13 cellular contexts compared by ENCODE assay signal in genomic region chr4:149676076-149676475, GRCh38.
DNase-seq lines count a peak whose midpoint lies in the region; ATAC-seq and TF ChIP-seq lines count a peak whose summit lies in the region.
"Had no signal": no experiment of that assay in that cellular context is flagged by ENCODE, and none has a peak within 500 bp of the region (broad histone marks: within the 10 kb centered on the region; RNA-seq: fewer than 3 reads in every experiment).

No MANE protein-coding gene starts in this region.

- H3K79me2 ChIP-seq in OCI-LY3 (ENCODE audit: low read length), result no peaks in the 10 kb centered on the region

- H3K36me3 ChIP-seq in OCI-LY3 (replicated peaks; ENCODE audit: low read depth, low read length), result no peaks in the 10 kb centered on the region
- H3K36me3 ChIP-seq: right lobe of liver, SJSA1 had no signal

- no peak overlapping the region for H3K4me3 ChIP-seq in OCI-LY3 (ENCODE audit: low read length)
- H3K4me3 ChIP-seq in coronary artery, result no peak overlapping the region
- H3K4me3 ChIP-seq: right lobe of liver, SJSA1 had no signal

- H3K4me1 ChIP-seq in OCI-LY3 (ENCODE audit: low read length), result peaks cover 6% of the 10 kb centered on the region; the same call in 1 of the 2 replicates
- H3K4me1 ChIP-seq: right lobe of liver, SJSA1 had no signal

- peak overlapping the region; percentile 6 for H3K4me2 ChIP-seq in OCI-LY3 (ENCODE audit: low read length)

- no peaks in the 10 kb centered on the region for H3K27me3 ChIP-seq in OCI-LY3 (ENCODE audit: low read depth, low read length)
- H3K27me3 ChIP-seq: right lobe of liver, SJSA1 had no signal

- ATAC-seq in GM18861 (IDR thresholded peaks at IDR 0.05; ENCODE audit: unreplicated experiment) (peak; percentile 64), GM21576 (IDR thresholded peaks at IDR 0.05; ENCODE audit: unreplicated experiment) (peak; percentile 98), HG03097 (IDR thresholded peaks at IDR 0.05; ENCODE audit: low FRiP score, unreplicated experiment) (peak; percentile 89), GM19463 (IDR thresholded peaks at IDR 0.05; ENCODE audit: unreplicated experiment) (no peak), HG03521 (IDR thresholded peaks at IDR 0.05; ENCODE audit: unreplicated experiment) (no peak)
- ATAC-seq: right lobe of liver had no signal

- peaks cover 10% of the 10 kb centered on the region; the same call in 1 of the 2 replicates for H3K9me3 ChIP-seq in OCI-LY3 (ENCODE audit: insufficient read depth, low read length)
- H3K9me3 ChIP-seq: right lobe of liver, SJSA1 had no signal

- H3K27ac ChIP-seq in OCI-LY3 (ENCODE audit: low read length), result no peak overlapping the region
- no peak overlapping the region for H3K27ac ChIP-seq in coronary artery
- H3K27ac ChIP-seq: right lobe of liver, SJSA1 had no signal

- DNase-seq in NCI-H345 (lab: John Stamatoyannopoulos, UW), result no peak
- DNase-seq in coronary artery (ENCODE audit: low spot score), result no peak
- DNase-seq: activated effector memory CD4-positive, alpha-beta T cell treated with anti-CD3 and anti-CD28 coated beads, Interleukin-2, amount 50 U/mL, for 16 hours; CD4-positive, CD25-positive, alpha-beta regulatory T cell; NCI-H446 treated with DMSO at 0.1 percent for 48 hours; right lobe of liver had no signal

- H3K9ac ChIP-seq in OCI-LY3 (ENCODE audit: low read length), result no peak overlapping the region

- TF ChIP-seq CTCF in OCI-LY3 (IDR thresholded peaks at IDR 0.05; ENCODE audit: low read depth, low read length), result no peak
- no peak for TF ChIP-seq CTCF in coronary artery (IDR thresholded peaks at IDR 0.05)

- H2AFZ ChIP-seq in OCI-LY3 (ENCODE audit: low read depth, low read length), result peak overlapping the region; percentile 34

- no peaks in the 10 kb centered on the region for H4K20me1 ChIP-seq in OCI-LY3 (ENCODE audit: insufficient read depth, low read length)

Comparison
In these comparisons a context has a peak if more than half of its experiments do, and no peak if none do; other contexts are left out.
1. ATAC-seq: peak in GM18861 (single experiment), GM21576 (single experiment) and HG03097 (single experiment); none in GM19463 (single experiment) and HG03521 (single experiment).